Comparison of ENCODE assay signal across 17 cellular contexts in genomic region chr14:69073925-69074324, GRCh38.
"Had no signal": no experiment of that assay in that cellular context is flagged by ENCODE, and none has a peak within 500 bp of the region (broad histone marks: within the 10 kb centered on the region; RNA-seq: fewer than 3 reads in every experiment).

No MANE protein-coding gene starts in this region.

- H3K9me3 ChIP-seq: gastrocnemius medialis, heart left ventricle had no signal

- H3K4me3 ChIP-seq: gastrocnemius medialis, heart left ventricle, skin epidermis had no signal

- H3K27me3 ChIP-seq: gastrocnemius medialis, heart left ventricle had no signal

- H3K27ac ChIP-seq: gastrocnemius medialis, heart left ventricle, skin epidermis had no signal

- DNase-seq: activated CD4-positive, alpha-beta T cell treated with anti-CD3 and anti-CD28 coated beads, Interleukin-2, amount 10 ng/mL, durations not matched to agents 7 days and 5 days; activated CD4-positive, CD25-positive, alpha-beta regulatory T cell; activated naive CD4-positive, alpha-beta T cell treated with Interleukin-2 at 50 U/mL for 16 hours; anterior cingulate cortex; dermis blood vessel endothelial cell; effector memory CD8-positive, alpha-beta T cell; gastrocnemius medialis; heart left ventricle; immature natural killer cell; mesendoderm; occipital lobe; right cardiac atrium; stimulated activated CD4-positive, alpha-beta T cell treated with anti-CD3 and anti-CD28 coated beads, Interleukin-15, amount 100 ng/mL, for 24 hours; stimulated activated CD4-positive, alpha-beta T cell treated with anti-CD3 and anti-CD28 coated beads, Interleukin-4, amount 100 ng/mL, for 1 hour; stimulated activated naive CD4-positive, alpha-beta T cell treated with Interleukin-2 at 50 U/mL for 16 hours; T-helper 17 cell had no signal
